Comparison of ENCODE assay signal across 8 cellular contexts in genomic region chr6:170344631-170345576, GRCh38. TPM values are rescaled to one million over a fixed set of nuclear protein-coding genes. Genes with fewer than 3 reads are reported as not detected.
DNase-seq lines count a peak whose midpoint lies in the region; ATAC-seq and TF ChIP-seq lines count a peak whose summit lies in the region.

No MANE protein-coding gene starts in this region.

- peak; percentile 94 for ATAC-seq in HCT116
- ATAC-seq in GM18870 (IDR thresholded peaks at IDR 0.05; ENCODE audit: unreplicated experiment) = no peak
- no peak for ATAC-seq in effector memory CD8-positive, alpha-beta T cell (replicated peaks)

- H3K4me3 Mint-ChIP-seq in stimulated activated naive CD8-positive, alpha-beta T cell treated with anti-CD3 and anti-CD28 coated beads, Interleukin-15, Interleukin-2, amounts not matched to agents 100 ng/mL and 50 ng/mL, for 24 hours = no peak overlapping the region
- H3K4me3 Mint-ChIP-seq in effector memory CD8-positive, alpha-beta T cell = no peak overlapping the region

- H3K27me3 Mint-ChIP-seq in stimulated activated naive CD8-positive, alpha-beta T cell treated with anti-CD3 and anti-CD28 coated beads, Interleukin-15, Interleukin-2, amounts not matched to agents 100 ng/mL and 50 ng/mL, for 24 hours = no peaks in the 10 kb centered on the region
- H3K27me3 Mint-ChIP-seq in effector memory CD8-positive, alpha-beta T cell = no peaks in the 10 kb centered on the region

- no peaks in the 10 kb centered on the region for H3K27me3 ChIP-seq in BJ (ENCODE audit: control insufficient read depth, insufficient read depth, low read length)
- H3K27me3 ChIP-seq in HCT116 (ENCODE audit: insufficient read depth, low read length) = no peaks in the 10 kb centered on the region

- H3K9ac ChIP-seq in HCT116 (ENCODE audit: low read length) = no peak overlapping the region
- H3K9ac ChIP-seq in SK-N-MC (ENCODE audit: insufficient read length) = no peak overlapping the region

- H3K27ac ChIP-seq in HCT116 (ENCODE audit: low read depth, low read length) = peak overlapping the region; percentile 44
- no peak overlapping the region for H3K27ac ChIP-seq in SK-N-MC
- no peak overlapping the region for H3K27ac ChIP-seq in caudate nucleus (ENCODE audit: low read depth, low read length)

- H3K27ac Mint-ChIP-seq in stimulated activated naive CD8-positive, alpha-beta T cell treated with anti-CD3 and anti-CD28 coated beads, Interleukin-15, Interleukin-2, amounts not matched to agents 100 ng/mL and 50 ng/mL, for 24 hours = peak overlapping the region; percentile 2
- H3K27ac Mint-ChIP-seq in effector memory CD8-positive, alpha-beta T cell = peak overlapping the region in 1 of 2 donors; percentile 51

- H3K9me3 ChIP-seq in HCT116 (ENCODE audit: control insufficient read depth in 1 of 2, insufficient read depth in 1 of 2, low read depth in 1 of 2, low read length in 2 of 2) (no peaks in the 10 kb centered on the region), SK-N-MC (ENCODE audit: low read depth, low read length) (no peaks in the 10 kb centered on the region)

- peak; percentile 8 for DNase-seq in BJ (ENCODE audit: low read depth)
- peak; percentile 54 for DNase-seq in HCT116 (ENCODE audit: low read depth, low spot score)
- DNase-seq in SK-N-MC (ENCODE audit: low read depth, low spot score) = peak; percentile 8
- peak; percentile 77 to 81 for DNase-seq in foreskin fibroblast
- no peak for DNase-seq in caudate nucleus (lab: John Stamatoyannopoulos, UW)
- no peak for DNase-seq in effector memory CD8-positive, alpha-beta T cell

- H3K4me1 Mint-ChIP-seq in stimulated activated naive CD8-positive, alpha-beta T cell treated with anti-CD3 and anti-CD28 coated beads, Interleukin-15, Interleukin-2, amounts not matched to agents 100 ng/mL and 50 ng/mL, for 24 hours (ENCODE audit: low read depth) = peaks cover 28% of the 10 kb centered on the region
- H3K4me1 Mint-ChIP-seq in effector memory CD8-positive, alpha-beta T cell (ENCODE audit: low read depth in 2 of 2) = peaks cover 8 to 21% of the 10 kb centered on the region in 2 donors

- no peak overlapping the region for H2AFZ ChIP-seq in HCT116 (ENCODE audit: low read depth, low read length, poor library complexity, severe bottlenecking)

- TF ChIP-seq POLR2A in HCT116 (IDR thresholded peaks at IDR 0.05; ENCODE audit: borderline replicate concordance, extremely low read depth, insufficient read depth, insufficient read length) = no peak

- H3K9me3 Mint-ChIP-seq in stimulated activated naive CD8-positive, alpha-beta T cell treated with anti-CD3 and anti-CD28 coated beads, Interleukin-15, Interleukin-2, amounts not matched to agents 100 ng/mL and 50 ng/mL, for 24 hours = no peaks in the 10 kb centered on the region
- no peaks in the 10 kb centered on the region for H3K9me3 Mint-ChIP-seq in effector memory CD8-positive, alpha-beta T cell

- H4K20me1 ChIP-seq in HCT116 (ENCODE audit: insufficient read depth) = no peaks in the 10 kb centered on the region; the same call in 1 of the 2 replicates

- POLR2A ChIA-PET in BJ (lab: Charles Lee) = no interaction called here
- POLR2A ChIA-PET in HCT116 (lab: Charles Lee) = no interaction called here

- H3K4me3 ChIP-seq in BJ (ENCODE audit: low read depth, low read length) = no peak overlapping the region
- peak overlapping the region in 1 of 2 experiments; percentile 3; a peak in 1 of 4 replicates for H3K4me3 ChIP-seq in HCT116 (replicated peaks in 1 of 2; ENCODE audit: low read depth in 1 of 2, low read length in 2 of 2)
- H3K4me3 ChIP-seq in SK-N-MC = no peak overlapping the region
- H3K4me3 ChIP-seq in foreskin fibroblast (ENCODE audit: low read depth in 1 of 2, low read length in 2 of 2) = no peak overlapping the region

- TF ChIP-seq CTCF in BJ (IDR thresholded peaks at IDR 0.05; ENCODE audit: insufficient read depth, low read depth, low read length) (no peak), HCT116 (IDR thresholded peaks at IDR 0.05 in 2 of 3, conservative IDR thresholded peaks at IDR 0.05 in 1 of 3; ENCODE audit: borderline replicate concordance in 1 of 3, insufficient read depth in 1 of 3, low read depth in 2 of 3, low read length in 2 of 3) (no peak), foreskin fibroblast (IDR thresholded peaks at IDR 0.05; ENCODE audit: low read depth, low read length) (no peak)

- H3K9me2 ChIP-seq in HCT116 (ENCODE audit: insufficient read depth) = no peaks in the 10 kb centered on the region

- peaks cover 15% of the 10 kb centered on the region in 2 experiments for H3K4me1 ChIP-seq in HCT116 (ENCODE audit: control insufficient read depth in 1 of 2, insufficient read depth in 2 of 2, low read length in 2 of 2)

- peak overlapping the region; percentile 68 for H3K4me2 ChIP-seq in HCT116 (ENCODE audit: low read length)

- peaks cover 6% of the 10 kb centered on the region for H3K36me3 ChIP-seq in BJ (ENCODE audit: control insufficient read depth, insufficient read depth, low read length)
- H3K36me3 ChIP-seq in HCT116 (ENCODE audit: control insufficient read depth in 1 of 2, insufficient read depth in 2 of 2, low read length in 2 of 2) = peaks cover 6 to 10% of the 10 kb centered on the region in 2 experiments
- H3K36me3 ChIP-seq in SK-N-MC (ENCODE audit: insufficient read depth, low read length) = peaks cover 33% of the 10 kb centered on the region

- H3K79me2 ChIP-seq in HCT116 (ENCODE audit: insufficient read depth, low read length) = peaks cover 6% of the 10 kb centered on the region; the same call in 1 of the 2 replicates

- intact Hi-C loops in HCT116 (cut with micrococcal nuclease) = no loop called here

- RAD21 ChIA-PET in HCT116 (lab: Charles Lee; ENCODE audit: low non-redundant PET in 1 of 2, low total read pairs in 2 of 2, uncharacterized antibody in 2 of 2, unreplicated experiment in 2 of 2) = interaction anchor here in 1 of 2 experiments (0.7 kb wide), 1 partner anchor 218 kb away, joined by 3 read pairs; no protein-coding TSS in a partner anchor

- no peak for TF ChIP-seq RAD21 in HCT116 (IDR thresholded peaks at IDR 0.05; ENCODE audit: low read depth)

- CTCF ChIA-PET in BJ (lab: Yijun Ruan, JAX) (no interaction called here), HCT116 (lab: Charles Lee) (no interaction called here)

- H3K36me3 Mint-ChIP-seq in stimulated activated naive CD8-positive, alpha-beta T cell treated with anti-CD3 and anti-CD28 coated beads, Interleukin-15, Interleukin-2, amounts not matched to agents 100 ng/mL and 50 ng/mL, for 24 hours (ENCODE audit: low read depth) = peaks cover 51% of the 10 kb centered on the region
- H3K36me3 Mint-ChIP-seq in effector memory CD8-positive, alpha-beta T cell (ENCODE audit: insufficient read depth) = peaks cover 5% of the 10 kb centered on the region

- no TSS peak for BruUV-seq in HCT116 (replicated peaks; lab: Mats Ljungman, UMichigan)

TF ChIP-seq in HCT116, 20 proteins besides CTCF, POLR2A, EP300 and RAD21 (continues in another document):
- no peak for TF ChIP-seq SRF (IDR thresholded peaks at IDR 0.05; ENCODE audit: low read depth)
- TF ChIP-seq JUND (IDR thresholded peaks at IDR 0.05) = peak; percentile 59
- no peak for TF ChIP-seq POLR2AphosphoS5 (IDR thresholded peaks at IDR 0.05; ENCODE audit: low read depth, low read length)
- TF ChIP-seq ELF1 (IDR thresholded peaks at IDR 0.05; ENCODE audit: borderline replicate concordance, low read depth) = no peak
- TF ChIP-seq EGR1 (IDR thresholded peaks at IDR 0.05; ENCODE audit: low read depth) = no peak
- no peak for TF ChIP-seq ZNF274 (IDR thresholded peaks at IDR 0.05; ENCODE audit: low read depth, low read length)
- TF ChIP-seq YY1 (IDR thresholded peaks at IDR 0.05; ENCODE audit: extremely low read depth, insufficient replicate concordance, low read depth, low read length) = no peak
- TF ChIP-seq ATF3 (IDR thresholded peaks at IDR 0.05) = no peak
- no peak for TF ChIP-seq CBX3 (IDR thresholded peaks at IDR 0.05; ENCODE audit: low read depth)
- TF ChIP-seq SIN3A (IDR thresholded peaks at IDR 0.05; ENCODE audit: low read depth) = no peak
- no peak for TF ChIP-seq EZH2phosphoT487 (IDR thresholded peaks at IDR 0.05; ENCODE audit: borderline replicate concordance)
- TF ChIP-seq ZFX (IDR thresholded peaks at IDR 0.05) = no peak
- peak; percentile 50 for TF ChIP-seq TCF7L2 (IDR thresholded peaks at IDR 0.05; ENCODE audit: borderline replicate concordance, extremely low read depth, insufficient read depth, insufficient read length)
- no peak for TF ChIP-seq CEBPB (IDR thresholded peaks at IDR 0.05; ENCODE audit: low read depth)

RNA-seq across cellular contexts. Expression of gene FAM120B, which starts 38.3 kb away (rescaled TPM):
- polyA plus RNA-seq in BJ (2011; rRNA removed) = 8.8 and 10.2 TPM in 2 replicates
- 20.4 and 22.2 TPM in 2 replicates for polyA minus RNA-seq in BJ (2011; rRNA and poly(A)+ RNA removed)
- total RNA-seq in HCT116 (2021; ENCODE audit: unreplicated experiment) = 25.2 TPM
- polyA plus RNA-seq in HCT116 (2012) = 12.7 and 15.7 TPM in 2 replicates

RNA-seq across cellular contexts. Expression of gene DLL1, which starts 54.0 kb away (rescaled TPM):
- polyA plus RNA-seq in BJ (2011; rRNA removed) = 0.29 and 0.53 TPM in 2 replicates
- polyA minus RNA-seq in BJ (2011; rRNA and poly(A)+ RNA removed) = 0.14 and 0.15 TPM in 2 replicates
- total RNA-seq in HCT116 (2021; ENCODE audit: unreplicated experiment) = 5.3 TPM
- 3.3 and 3.9 TPM in 2 replicates for polyA plus RNA-seq in HCT116 (2012)

Comparison
In these comparisons a context has a peak if more than half of its experiments do, and no peak if none do; other contexts are left out.
1. DNase-seq: peak in BJ (single experiment), HCT116 (single experiment), SK-N-MC (single experiment) and foreskin fibroblast (2 of 2); none in caudate nucleus (0 of 61) and effector memory CD8-positive, alpha-beta T cell (0 of 3).